In genomic region chr1:173258484-173259264, GRCh38 we compare ENCODE assay signal across 1 cellular context.
TF ChIP-seq lines count a peak whose summit lies in the region.

No MANE protein-coding gene starts in this region.

TF ChIP-seq in H1, 55 proteins besides CTCF, POLR2A, EP300 and RAD21:
- TF ChIP-seq TCF12 (IDR thresholded peaks at IDR 0.05; ENCODE audit: low read depth, low read length) (no peak), RNF2 (IDR thresholded peaks at IDR 0.05; ENCODE audit: borderline replicate concordance, low read depth, low read length, missing control alignments, poor library complexity, severe bottlenecking) (no peak), RBBP5 (IDR thresholded peaks at IDR 0.05; ENCODE audit: borderline replicate concordance, low read depth, low read length) (no peak), BRCA1 (IDR thresholded peaks at IDR 0.05; ENCODE audit: low read depth, low read length) (no peak), BCL11A (IDR thresholded peaks at IDR 0.05; ENCODE audit: low read depth in 2 of 2, low read length in 2 of 2) (no peak), KDM1A (IDR thresholded peaks at IDR 0.05; ENCODE audit: borderline replicate concordance, low read length) (no peak), RXRA (IDR thresholded peaks at IDR 0.05; ENCODE audit: insufficient read depth, low read depth, low read length) (no peak), TEAD4 (IDR thresholded peaks at IDR 0.05; ENCODE audit: low read depth, low read length) (no peak), TAF1 (IDR thresholded peaks at IDR 0.05; ENCODE audit: low read depth, low read length) (no peak), SP2 (IDR thresholded peaks at IDR 0.05; ENCODE audit: low read length) (no peak), CHD1 (IDR thresholded peaks at IDR 0.05; ENCODE audit: low read depth, low read length) (no peak), GTF2F1 (IDR thresholded peaks at IDR 0.05; ENCODE audit: borderline replicate concordance, low read depth, low read length) (no peak), FOSL1 (IDR thresholded peaks at IDR 0.05; ENCODE audit: insufficient read depth, low read depth, low read length) (no peak), KDM4A (IDR thresholded peaks at IDR 0.05; ENCODE audit: low read depth, low read length, severe bottlenecking) (no peak), POLR2AphosphoS5 (IDR thresholded peaks at IDR 0.05; ENCODE audit: low read depth, low read length) (no peak), PHF8 (conservative IDR thresholded peaks at IDR 0.05; ENCODE audit: low read depth, low read length) (no peak)
TF ChIP-seq in H1: peak in this region for 0.
